ENCODE assay signal across 8 cellular contexts in the genomic region with DNA sequence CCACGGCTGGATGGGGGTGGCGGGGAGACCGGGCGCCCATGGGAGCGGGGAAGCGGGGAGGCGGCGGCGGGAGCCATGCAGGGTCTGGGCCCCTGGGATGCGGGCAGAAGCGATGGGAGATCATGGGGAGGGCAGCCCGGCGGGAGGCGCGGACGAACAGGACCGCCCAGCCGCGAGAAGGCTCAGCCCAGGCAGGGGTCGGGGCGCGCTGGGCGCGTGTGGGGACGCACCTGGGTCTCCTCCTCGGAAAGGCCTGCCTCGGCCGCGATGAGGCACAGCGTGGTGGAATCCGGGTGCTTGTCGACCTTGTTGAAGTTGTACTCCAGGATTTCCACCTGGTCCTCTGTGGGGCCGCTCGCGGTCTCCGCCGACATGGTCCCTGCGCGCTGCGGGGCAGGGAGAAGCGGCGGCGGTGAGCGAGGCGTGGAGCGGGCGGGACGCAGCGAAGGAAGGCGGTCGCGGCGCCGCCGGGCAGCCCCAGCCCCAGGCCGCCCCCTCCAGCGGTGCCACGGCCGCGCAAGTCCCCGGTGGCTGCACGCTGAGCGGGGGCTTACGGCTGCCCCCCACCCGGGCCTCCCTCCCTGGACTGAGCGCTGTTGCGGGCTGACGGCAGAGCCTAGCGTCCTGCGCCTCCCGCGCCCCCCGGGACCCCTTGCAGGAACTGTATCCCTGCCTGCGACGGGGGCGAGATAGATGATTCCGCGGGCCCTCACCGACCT. TPM values are rescaled to one million over a fixed set of nuclear protein-coding genes. Genes with fewer than 3 reads are reported as not detected.
DNase-seq lines count a peak whose midpoint lies in the region; ATAC-seq, FAIRE-seq and TF ChIP-seq lines count a peak whose summit lies in the region.

No MANE protein-coding gene starts in this region.

- peaks cover 3% of the 10 kb centered on the region for H3K4me1 Mint-ChIP-seq in progenitor cell of endocrine pancreas (ENCODE audit: low read depth)

- no peak for TF ChIP-seq POLR2A in heart left ventricle (IDR thresholded peaks at IDR 0.05)

- H3K4me1 ChIP-seq in ACC112 (ENCODE audit: control insufficient read depth, insufficient read depth, low read length, unreplicated experiment) (peaks cover 16% of the 10 kb centered on the region), heart left ventricle (peaks cover 0 to 35% (median 16%) of the 10 kb centered on the region in 12 donors)

- no peaks in the 10 kb centered on the region for H3K9me3 ChIP-seq in heart left ventricle

- H3K9me3 Mint-ChIP-seq in progenitor cell of endocrine pancreas (ENCODE audit: low read depth): no peaks in the 10 kb centered on the region

- peak overlapping the region; percentile 78 for H2AFZ ChIP-seq in ACC112 (ENCODE audit: low read length, unreplicated experiment)

- no peak overlapping the region for H3K27ac Mint-ChIP-seq in progenitor cell of endocrine pancreas

- peak in 3 of 4 donors; percentile 42 to 63 (median 60) for ATAC-seq in heart left ventricle
- ATAC-seq in HG02840 (IDR thresholded peaks at IDR 0.05; ENCODE audit: low FRiP score, unreplicated experiment): no peak

- peak overlapping the region; percentile 81 for H3K4me3 ChIP-seq in ACC112 (ENCODE audit: low read depth, low read length)
- peak overlapping the region; percentile 34 for H3K4me3 ChIP-seq in HFF-Myc (replicated peaks; ENCODE audit: low read depth, low read length)
- peak overlapping the region; percentile 35 to 69 (median 55) for H3K4me3 ChIP-seq in heart left ventricle

- H3K36me3 Mint-ChIP-seq in progenitor cell of endocrine pancreas (ENCODE audit: insufficient read depth): no peaks in the 10 kb centered on the region

- peaks cover 84% of the 10 kb centered on the region for H3K27me3 Mint-ChIP-seq in progenitor cell of endocrine pancreas

- no peaks in the 10 kb centered on the region for H3K79me2 ChIP-seq in ACC112 (ENCODE audit: control insufficient read depth, insufficient read depth, low read length, unreplicated experiment)

- no peak for FAIRE-seq in urothelium cell line (lab: Jason Lieb, UNC)

- H3K36me3 ChIP-seq in ACC112 (ENCODE audit: insufficient read depth, low read length) (no peaks in the 10 kb centered on the region), heart left ventricle (no peaks in the 10 kb centered on the region)

- DNase-seq in HFF-Myc (ENCODE audit: extremely low read depth, low read depth) (no peak), heart left ventricle (peak in 1 of 5 donors; percentile 67), progenitor cell of endocrine pancreas (ENCODE audit: low spot score, unreplicated experiment) (peak; percentile 16), urothelium cell line (ENCODE audit: low spot score) (no peak), dedifferentiated amniotic fluid mesenchymal stem cell (ENCODE audit: extremely low spot score) (no peak)
- peak; percentile 46 for DNase-seq in activated naive CD4-positive, alpha-beta T cell treated with Interleukin-2 at 50 U/mL for 16 hours

- intact Hi-C loops in heart left ventricle (cut with DNase I): loop anchor here in 1 of 10 donors (10.0 kb wide), 1 partner anchor 69 kb away; no protein-coding TSS in a partner anchor

- 0 to 2% (median 1%) methylated on average over 27 to 79 of the region's 79 CpGs for WGBS in heart left ventricle, 4 donors

- H3K4me3 Mint-ChIP-seq in progenitor cell of endocrine pancreas (ENCODE audit: low read depth): peak overlapping the region; percentile 81

- H3K27ac ChIP-seq in ACC112 (ENCODE audit: low read depth, low read length): no peak overlapping the region
- H3K27ac ChIP-seq in heart left ventricle: peak overlapping the region in 5 of 12 donors; percentile 34 to 85 (median 61)

- no peak for TF ChIP-seq CTCF in HFF-Myc (IDR thresholded peaks at IDR 0.05; ENCODE audit: low read depth, low read length, missing control alignments)
- no peak for TF ChIP-seq CTCF in heart left ventricle (IDR thresholded peaks at IDR 0.05)
- no peak for TF ChIP-seq CTCF in progenitor cell of endocrine pancreas (IDR thresholded peaks at IDR 0.05; ENCODE audit: unreplicated experiment)

- H3K27me3 ChIP-seq in ACC112 (ENCODE audit: insufficient read depth, low read length) (peaks cover 19% of the 10 kb centered on the region), heart left ventricle (peaks cover 4 to 42% (median 19%) of the 10 kb centered on the region in 9 donors)

RNA-seq across cellular contexts. Expression of a gene that starts 25.3 kb away (rescaled TPM):
- total RNA-seq in heart left ventricle (100 to 1,000 TPM in 2 of 9 donors, 10 to 100 TPM in 4, 1 to 10 TPM in 3; 1.5 to 223 (median 11.3) TPM), progenitor cell of endocrine pancreas (0.55 and 0.69 TPM in 2 replicates)
- 10 to 100 TPM; 25.0 to 83.3 TPM for polyA plus RNA-seq in heart left ventricle

Comparison
In these comparisons a context has a peak if more than half of its experiments do, and no peak if none do; other contexts are left out.
1. DNase-seq: peak in activated naive CD4-positive, alpha-beta T cell treated with Interleukin-2 at 50 U/mL for 16 hours (single experiment) and progenitor cell of endocrine pancreas (single experiment); none in HFF-Myc (single experiment), urothelium cell line (single experiment) and dedifferentiated amniotic fluid mesenchymal stem cell (single experiment).
2. Peak in every context shown above with its lines, with median percentiles within 50 percentile points of each other: H3K4me3 ChIP-seq.